Comparison of ENCODE assay signal across 20 cellular contexts in the genomic region with DNA sequence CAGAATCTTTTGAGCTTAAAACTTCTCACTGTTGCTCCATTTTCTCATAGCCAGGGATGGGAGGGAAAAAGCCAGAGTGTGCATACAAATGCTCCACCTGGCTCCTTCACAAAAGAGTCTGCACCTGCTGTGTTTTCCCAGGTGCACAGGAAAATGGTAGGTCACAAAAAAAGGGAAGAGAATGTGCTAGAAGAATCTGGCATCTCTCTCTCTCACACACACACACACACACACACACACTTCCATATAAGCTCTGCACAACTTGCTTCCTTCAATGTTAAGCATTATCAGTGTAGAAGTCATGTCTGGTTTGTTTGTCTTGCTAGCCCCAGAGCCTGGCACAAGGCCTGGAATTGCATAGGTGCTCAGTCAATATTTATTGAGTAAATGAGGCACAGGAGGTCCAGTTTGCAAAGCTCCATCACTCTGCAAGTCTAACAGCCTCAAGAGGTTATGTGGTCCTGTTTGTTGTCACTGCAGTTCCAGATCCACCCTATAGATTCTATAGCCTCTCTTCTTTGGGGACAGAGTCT.
DNase-seq lines count a peak whose midpoint lies in the region; ATAC-seq and TF ChIP-seq lines count a peak whose summit lies in the region.
"Had no signal": no experiment of that assay in that cellular context is flagged by ENCODE, and none has a peak within 500 bp of the region (broad histone marks: within the 10 kb centered on the region; RNA-seq: fewer than 3 reads in every experiment).

No MANE protein-coding gene starts in this region.

- CTCF ChIA-PET in MCF 10A (lab: Yijun Ruan, JAX) (no interaction called here), T-cell (lab: Charles Lee) (no interaction called here)
- CTCF ChIA-PET in naive thymus-derived CD4-positive, alpha-beta T cell (lab: Charles Lee) = no interaction called here

- no peaks in the 10 kb centered on the region for H3K79me2 ChIP-seq in hepatocyte
- no peaks in the 10 kb centered on the region for H3K79me2 ChIP-seq in MM.1S (ENCODE audit: low read length)

- H2AFZ ChIP-seq in hepatocyte (no peak overlapping the region), MM.1S (ENCODE audit: low read length) (no peak overlapping the region)
- H2AFZ ChIP-seq: GM23338 had no signal

- H3K4me3 Mint-ChIP-seq in MCF 10A (ENCODE audit: unreplicated experiment) (no peak overlapping the region), T-cell (no peak overlapping the region)
- no peak overlapping the region for H3K4me3 Mint-ChIP-seq in naive thymus-derived CD4-positive, alpha-beta T cell
- H3K4me3 Mint-ChIP-seq: activated CD4-positive, alpha-beta memory T cell treated with anti-CD3 and anti-CD28 coated beads, Interleukin-2, amount 10 ng/mL, durations not matched to agents 7 days and 5 days; CD8-positive, alpha-beta memory T cell; GM23338; neural crest cell had no signal

- H3K27ac Mint-ChIP-seq in MCF 10A (ENCODE audit: low read depth, unreplicated experiment) = no peak overlapping the region
- no peak overlapping the region for H3K27ac Mint-ChIP-seq in T-cell
- no peak overlapping the region for H3K27ac Mint-ChIP-seq in naive thymus-derived CD4-positive, alpha-beta T cell
- H3K27ac Mint-ChIP-seq: activated CD4-positive, alpha-beta memory T cell treated with anti-CD3 and anti-CD28 coated beads, Interleukin-2, amount 10 ng/mL, durations not matched to agents 7 days and 5 days; CD8-positive, alpha-beta memory T cell; GM23338 had no signal

- no peaks in the 10 kb centered on the region for H3K9me3 ChIP-seq in breast epithelium
- H3K9me3 ChIP-seq in hepatocyte (ENCODE audit: low read depth) = no peaks in the 10 kb centered on the region
- H3K9me3 ChIP-seq in naive thymus-derived CD4-positive, alpha-beta T cell (ENCODE audit: control insufficient read depth in 2 of 3, low read length in 3 of 3) = no peaks in the 10 kb centered on the region
- H3K9me3 ChIP-seq in MM.1S (replicated peaks; ENCODE audit: insufficient read depth, low read length) = no peaks in the 10 kb centered on the region
- H3K9me3 ChIP-seq: esophagus muscularis mucosa, upper lobe of left lung had no signal

- H3K4me3 ChIP-seq in breast epithelium (no peak overlapping the region), hepatocyte (no peak overlapping the region), MM.1S (ENCODE audit: low read length) (no peak overlapping the region)
- no peak overlapping the region for H3K4me3 ChIP-seq in naive thymus-derived CD4-positive, alpha-beta T cell (ENCODE audit: low read length)
- H3K4me3 ChIP-seq: cardiac muscle cell, esophagus muscularis mucosa, GM23338, upper lobe of left lung had no signal

- no peaks in the 10 kb centered on the region for H3K27me3 ChIP-seq in breast epithelium
- H3K27me3 ChIP-seq in hepatocyte = no peaks in the 10 kb centered on the region
- no peaks in the 10 kb centered on the region for H3K27me3 ChIP-seq in naive thymus-derived CD4-positive, alpha-beta T cell (ENCODE audit: control insufficient read depth in 2 of 2, insufficient read depth in 2 of 2, low read length in 2 of 2)
- no peaks in the 10 kb centered on the region for H3K27me3 ChIP-seq in MM.1S (replicated peaks; ENCODE audit: insufficient read depth, low read length)
- H3K27me3 ChIP-seq: esophagus muscularis mucosa, upper lobe of left lung had no signal

- no peak overlapping the region for H3K9ac ChIP-seq in MM.1S (ENCODE audit: low read length)

- DNase-seq in breast epithelium (ENCODE audit: low spot score in 2 of 2) (peak; percentile 27 to 63), MCF 10A (ENCODE audit: unreplicated experiment) (no peak), NCI-H345 (lab: John Stamatoyannopoulos, UW) (peak; percentile 89), hepatocyte (ENCODE audit: low spot score) (peak; percentile 20), T-cell (no peak), MM.1S (no peak)
- no peak for DNase-seq in naive thymus-derived CD4-positive, alpha-beta T cell
- DNase-seq: activated CD4-positive, alpha-beta memory T cell treated with anti-CD3 and anti-CD28 coated beads, Interleukin-2, amount 10 ng/mL, durations not matched to agents 7 days and 5 days; CD8-positive, alpha-beta memory T cell; GF-D8; mesenchymal stem cell; NCI-H524 treated with DMSO at 0.1 percent for 48 hours; stimulated activated naive CD4-positive, alpha-beta T cell treated with Interleukin-2 at 50 U/mL for 16 hours; SW 1271 had no signal

- H3K27ac ChIP-seq in breast epithelium = no peak overlapping the region
- H3K27ac ChIP-seq in hepatocyte = no peak overlapping the region
- no peak overlapping the region for H3K27ac ChIP-seq in naive thymus-derived CD4-positive, alpha-beta T cell (ENCODE audit: low read depth, low read length)
- no peak overlapping the region for H3K27ac ChIP-seq in MM.1S (ENCODE audit: low read length)
- H3K27ac ChIP-seq: cardiac muscle cell, esophagus muscularis mucosa, upper lobe of left lung had no signal

- no peaks in the 10 kb centered on the region for H3K36me3 ChIP-seq in breast epithelium
- no peaks in the 10 kb centered on the region for H3K36me3 ChIP-seq in hepatocyte (replicated peaks; ENCODE audit: insufficient read depth, low read depth)
- no peaks in the 10 kb centered on the region for H3K36me3 ChIP-seq in naive thymus-derived CD4-positive, alpha-beta T cell (ENCODE audit: control insufficient read depth in 2 of 3, insufficient read depth in 3 of 3, low read length in 3 of 3)
- H3K36me3 ChIP-seq in MM.1S (replicated peaks; ENCODE audit: insufficient read depth, low read length) = no peaks in the 10 kb centered on the region
- H3K36me3 ChIP-seq: cardiac muscle cell, esophagus muscularis mucosa, upper lobe of left lung had no signal

- H3K4me1 Mint-ChIP-seq in MCF 10A (ENCODE audit: insufficient read depth, unreplicated experiment) = no peaks in the 10 kb centered on the region
- H3K4me1 Mint-ChIP-seq in T-cell = no peaks in the 10 kb centered on the region
- no peaks in the 10 kb centered on the region for H3K4me1 Mint-ChIP-seq in naive thymus-derived CD4-positive, alpha-beta T cell
- H3K4me1 Mint-ChIP-seq: activated CD4-positive, alpha-beta memory T cell treated with anti-CD3 and anti-CD28 coated beads, Interleukin-2, amount 10 ng/mL, durations not matched to agents 7 days and 5 days; CD8-positive, alpha-beta memory T cell; GM23338; neural crest cell had no signal

- no peaks in the 10 kb centered on the region for H3K27me3 Mint-ChIP-seq in MCF 10A (ENCODE audit: insufficient read depth, unreplicated experiment)
- no peaks in the 10 kb centered on the region for H3K27me3 Mint-ChIP-seq in T-cell
- H3K27me3 Mint-ChIP-seq in naive thymus-derived CD4-positive, alpha-beta T cell = peaks cover 0 to 10% (median 0%) of the 10 kb centered on the region in 5 donors
- H3K27me3 Mint-ChIP-seq: activated CD4-positive, alpha-beta memory T cell treated with anti-CD3 and anti-CD28 coated beads, Interleukin-2, amount 10 ng/mL, durations not matched to agents 7 days and 5 days; CD8-positive, alpha-beta memory T cell had no signal

- no peaks in the 10 kb centered on the region for H4K20me1 ChIP-seq in hepatocyte (ENCODE audit: insufficient read depth, poor library complexity, severe bottlenecking)
- no peaks in the 10 kb centered on the region for H4K20me1 ChIP-seq in MM.1S (ENCODE audit: insufficient read depth, low read length)

- TF ChIP-seq POLR2A in breast epithelium (IDR thresholded peaks at IDR 0.05) = no peak

- H3K4me1 ChIP-seq in breast epithelium (no peaks in the 10 kb centered on the region), hepatocyte (ENCODE audit: insufficient read depth) (peaks cover 7% of the 10 kb centered on the region), MM.1S (ENCODE audit: low read length) (no peaks in the 10 kb centered on the region)
- H3K4me1 ChIP-seq in naive thymus-derived CD4-positive, alpha-beta T cell (ENCODE audit: control insufficient read depth in 2 of 2, insufficient read depth in 2 of 2, low read length in 2 of 2) = no peaks in the 10 kb centered on the region
- H3K4me1 ChIP-seq: upper lobe of left lung had no signal

- H3K9me3 Mint-ChIP-seq in MCF 10A (ENCODE audit: unreplicated experiment) = peaks cover 40% of the 10 kb centered on the region
- peaks cover 3 to 12% (median 7%) of the 10 kb centered on the region in 3 donors for H3K9me3 Mint-ChIP-seq in T-cell
- peaks cover 0 to 28% (median 12%) of the 10 kb centered on the region in 11 donors for H3K9me3 Mint-ChIP-seq in naive thymus-derived CD4-positive, alpha-beta T cell

- H3K9me2 ChIP-seq in hepatocyte (replicated peaks; ENCODE audit: insufficient read depth) = no peaks in the 10 kb centered on the region
- H3K9me2 ChIP-seq in MM.1S (replicated peaks; ENCODE audit: insufficient read depth, low read length) = no peaks in the 10 kb centered on the region

- no peak for TF ChIP-seq CTCF in breast epithelium (IDR thresholded peaks at IDR 0.05)
- TF ChIP-seq CTCF in MCF 10A (IDR thresholded peaks at IDR 0.05; ENCODE audit: unreplicated experiment) = no peak
- no peak for TF ChIP-seq CTCF in hepatocyte (IDR thresholded peaks at IDR 0.05; ENCODE audit: poor library complexity)
- TF ChIP-seq CTCF in MM.1S (IDR thresholded peaks at IDR 0.05; ENCODE audit: low read length) = no peak

- H3F3A ChIP-seq in MM.1S (ENCODE audit: insufficient read depth, low read length) = no peaks in the 10 kb centered on the region

- intact Hi-C loops in breast epithelium (cut with DNase I; ENCODE audit: low total_unique reads) = no loop called here
- intact Hi-C loops in MCF 10A (cut with micrococcal nuclease) = no loop called here
- intact Hi-C loops in naive thymus-derived CD4-positive, alpha-beta T cell (cut with micrococcal nuclease) = no loop called here

- H3K4me2 ChIP-seq in hepatocyte = no peak overlapping the region
- no peak overlapping the region for H3K4me2 ChIP-seq in MM.1S (ENCODE audit: low read depth, low read length)
- H3K4me2 ChIP-seq: GM23338 had no signal

- POLR2A ChIA-PET in MCF 10A (lab: Yijun Ruan, JAX) (no interaction called here), T-cell (lab: Charles Lee) (interaction anchor here in 1 of 2 donors (0.5 kb wide), 1 partner anchor 16 kb away, joined by 5 read pairs; no protein-coding TSS in a partner anchor)
- POLR2A ChIA-PET in naive thymus-derived CD4-positive, alpha-beta T cell (lab: Charles Lee) = no interaction called here

- no TSS peak for BruUV-seq in MCF 10A (replicated peaks; lab: Mats Ljungman, UMichigan)

- no peaks in the 10 kb centered on the region for H3K36me3 Mint-ChIP-seq in MCF 10A (ENCODE audit: insufficient read depth, unreplicated experiment)
- no peaks in the 10 kb centered on the region for H3K36me3 Mint-ChIP-seq in T-cell
- peaks cover 0 to 6% (median 0%) of the 10 kb centered on the region in 5 donors for H3K36me3 Mint-ChIP-seq in naive thymus-derived CD4-positive, alpha-beta T cell
- H3K36me3 Mint-ChIP-seq: CD8-positive, alpha-beta memory T cell had no signal

- no peak for ATAC-seq in T-cell (replicated peaks in 1 of 4)
- no peak for ATAC-seq in naive thymus-derived CD4-positive, alpha-beta T cell
- ATAC-seq in GM21528 (IDR thresholded peaks at IDR 0.05; ENCODE audit: low FRiP score, unreplicated experiment) = no peak
- ATAC-seq: GM23338 had no signal

Comparison
In these comparisons a context has a peak if more than half of its experiments do, and no peak if none do; other contexts are left out.
1. DNase-seq: peak in breast epithelium (2 of 2), NCI-H345 (single experiment) and hepatocyte (single experiment); none in MCF 10A (single experiment), T-cell (0 of 34), naive thymus-derived CD4-positive, alpha-beta T cell (0 of 9) and MM.1S (single experiment).